24 cellular contexts compared by ENCODE assay signal in the genomic region with DNA sequence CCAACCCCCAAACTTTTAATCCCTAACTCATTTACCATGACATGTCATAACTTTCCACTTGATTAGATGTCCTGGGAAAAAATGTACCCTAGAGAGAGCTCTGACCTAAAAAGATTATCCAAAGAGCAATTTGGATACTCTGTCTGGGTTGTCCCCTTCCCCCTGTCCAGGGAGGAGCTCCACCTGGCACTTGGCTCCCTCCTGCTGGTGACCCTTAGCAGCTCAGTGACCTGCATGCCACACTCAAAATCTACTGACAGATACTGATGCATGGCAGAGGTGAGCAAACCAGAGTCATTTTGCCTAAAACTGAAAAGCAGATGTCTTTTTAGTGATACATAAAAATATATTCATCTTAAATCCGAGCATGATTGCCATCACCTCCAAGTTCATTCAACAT.
DNase-seq lines count a peak whose midpoint lies in the region; ATAC-seq and TF ChIP-seq lines count a peak whose summit lies in the region.
"Had no signal": no experiment of that assay in that cellular context is flagged by ENCODE, and none has a peak within 500 bp of the region (broad histone marks: within the 10 kb centered on the region; RNA-seq: fewer than 3 reads in every experiment).

No MANE protein-coding gene starts in this region.

- no peak overlapping the region for H3K4me3 Mint-ChIP-seq in H9
- H3K4me3 Mint-ChIP-seq in activated T-helper 1 cell treated with anti-CD3 and anti-CD28 coated beads, Interleukin-12 subunit alpha, Interleukin-12 subunit beta, Interleukin-2, Interleukin-4 antibody, amounts not matched to agents 30 ng/mL and 10 ng/mL and 1 ng/mL, durations not matched to agents 14 hours and 24 hours and 36 hours = no peak overlapping the region
- H3K4me3 Mint-ChIP-seq: CD4-positive, alpha-beta memory T cell; HFFc6 had no signal

- H4K91ac ChIP-seq in H9 (ENCODE audit: insufficient read length, low read depth, low read length) = no peak overlapping the region

- H2BK5ac ChIP-seq in H9 (ENCODE audit: insufficient read length, low read length) = no peak overlapping the region

- no peaks in the 10 kb centered on the region for H3K4me1 Mint-ChIP-seq in H9
- H3K4me1 Mint-ChIP-seq in activated T-helper 1 cell treated with anti-CD3 and anti-CD28 coated beads, Interleukin-12 subunit alpha, Interleukin-12 subunit beta, Interleukin-2, Interleukin-4 antibody, amounts not matched to agents 30 ng/mL and 10 ng/mL and 1 ng/mL, durations not matched to agents 14 hours and 24 hours and 36 hours (ENCODE audit: low read depth) = no peaks in the 10 kb centered on the region
- H3K4me1 Mint-ChIP-seq: CD4-positive, alpha-beta memory T cell had no signal

- no peaks in the 10 kb centered on the region for H3K79me1 ChIP-seq in H9 (ENCODE audit: insufficient read depth, low read depth, low read length, poor library complexity, severe bottlenecking)

- H2BK20ac ChIP-seq in H9 (ENCODE audit: low read depth, low read length, poor library complexity, severe bottlenecking) = no peak overlapping the region

- H3K4me3 ChIP-seq in WERI-Rb-1 (ENCODE audit: low read depth, low read length) (no peak overlapping the region), epithelial cell of proximal tubule (ENCODE audit: low read depth, low read length) (no peak overlapping the region), vagina (no peak overlapping the region)
- H3K4me3 ChIP-seq: A549, GM12878 had no signal

- H3K9me3 ChIP-seq in H9 (ENCODE audit: control insufficient read depth, low read depth, low read length) (no peaks in the 10 kb centered on the region), WERI-Rb-1 (ENCODE audit: severe bottlenecking) (no peaks in the 10 kb centered on the region), vagina (no peaks in the 10 kb centered on the region)

- no peak overlapping the region for H4K5ac ChIP-seq in H9 (ENCODE audit: insufficient read length, low read depth, low read length)

- H2BK15ac ChIP-seq in H9 (ENCODE audit: low read depth, low read length) = no peak overlapping the region

- no peak for DNase-seq in H9
- DNase-seq in WERI-Rb-1 = peak; percentile 23
- no peak for DNase-seq in epithelial cell of proximal tubule (ENCODE audit: low read depth)
- DNase-seq in vagina (ENCODE audit: extremely low spot score in 2 of 2) = no peak
- DNase-seq in activated T-helper 1 cell treated with anti-CD3 and anti-CD28 coated beads, Interleukin-12 subunit alpha, Interleukin-12 subunit beta, Interleukin-2, Interleukin-4 antibody, amounts not matched to agents 30 ng/mL and 10 ng/mL and 1 ng/mL, durations not matched to agents 14 hours and 24 hours and 36 hours (ENCODE audit: low spot score) = no peak
- DNase-seq in NCI-H146 treated with DMSO at 0.1 percent for 48 hours (lab: John Stamatoyannopoulos, UW; ENCODE audit: unreplicated experiment) = no peak
- DNase-seq: 8988T; ACHN; AML-193; C1 segment of cervical spinal cord; Calu3; CD4-positive, alpha-beta memory T cell; COR-L47; DMS79; EL; GDM1; GOT3; H7; HFFc6 had no signal

- H3K36me3 ChIP-seq in WERI-Rb-1 (no peaks in the 10 kb centered on the region), vagina (no peaks in the 10 kb centered on the region)

- H3K27ac ChIP-seq in 22Rv1 (no peak overlapping the region), H9 (ENCODE audit: insufficient read length, low read depth, low read length) (no peak overlapping the region), WERI-Rb-1 (no peak overlapping the region), vagina (no peak overlapping the region)
- H3K27ac ChIP-seq: A549 had no signal

- no peak overlapping the region for H2BK12ac ChIP-seq in H9 (ENCODE audit: insufficient read length, low read depth, low read length)

- H3K9ac ChIP-seq in H9 (ENCODE audit: extremely low read depth, insufficient read length, low read length) = no peak overlapping the region

- H3K23me2 ChIP-seq in H9 (ENCODE audit: insufficient read length, low read depth, low read length, poor library complexity, severe bottlenecking) = no peaks in the 10 kb centered on the region

- no peak overlapping the region for H4K8ac ChIP-seq in H9 (replicated peaks; ENCODE audit: insufficient read length, low read depth, low read length)

- H4K20me1 ChIP-seq in H9 (ENCODE audit: control insufficient read depth, insufficient read depth, insufficient read length) = no peaks in the 10 kb centered on the region

- H3K23ac ChIP-seq in H9 (ENCODE audit: insufficient read length, low read depth, low read length) = no peak overlapping the region

- H3K27me3 Mint-ChIP-seq in H9 (ENCODE audit: low read depth) = no peaks in the 10 kb centered on the region
- no peaks in the 10 kb centered on the region for H3K27me3 Mint-ChIP-seq in activated T-helper 1 cell treated with anti-CD3 and anti-CD28 coated beads, Interleukin-12 subunit alpha, Interleukin-12 subunit beta, Interleukin-2, Interleukin-4 antibody, amounts not matched to agents 30 ng/mL and 10 ng/mL and 1 ng/mL, durations not matched to agents 14 hours and 24 hours and 36 hours (ENCODE audit: insufficient read depth)
- H3K27me3 Mint-ChIP-seq: CD4-positive, alpha-beta memory T cell had no signal

- no peak overlapping the region for H3K14ac ChIP-seq in H9 (ENCODE audit: insufficient read depth, low read length)

- H3T11ph ChIP-seq in H9 (ENCODE audit: low read length) = no peak overlapping the region

- H2BK120ac ChIP-seq in H9 (ENCODE audit: low read depth, low read length, poor library complexity, severe bottlenecking) = no peak overlapping the region

- H3K27me3 ChIP-seq in H9 (ENCODE audit: insufficient read depth, low read length) = no peaks in the 10 kb centered on the region
- no peaks in the 10 kb centered on the region for H3K27me3 ChIP-seq in WERI-Rb-1 (ENCODE audit: insufficient read depth, low read depth, severe bottlenecking)
- H3K27me3 ChIP-seq in vagina = no peaks in the 10 kb centered on the region

- H2AK5ac ChIP-seq in H9 (ENCODE audit: insufficient read length, low read length) = no peak overlapping the region

- WGBS in H9 (ENCODE audit: extremely low coverage, insufficient read length, low lambda C conversion rate) = no CpG with 5 or more reads among the region's 1 CpG

- H3K56ac ChIP-seq in H9 (ENCODE audit: insufficient read length, low read depth, low read length) = no peak overlapping the region

- peak; percentile 17; the same call in 1 of the 2 replicates for TF ChIP-seq CTCF in 22Rv1 (IDR thresholded peaks at IDR 0.05)
- TF ChIP-seq CTCF in H9 (conservative IDR thresholded peaks at IDR 0.05) = peak; percentile 32; the same call in 2 of the 3 replicates
- TF ChIP-seq CTCF in WERI-Rb-1 (IDR thresholded peaks at IDR 0.05; ENCODE audit: low read depth, low read length) = peak; percentile 37; the same call in 1 of the 2 replicates
- peak; percentile 20 for TF ChIP-seq CTCF in epithelial cell of proximal tubule (conservative IDR thresholded peaks at IDR 0.05; ENCODE audit: low read depth, low read length)
- no peak for TF ChIP-seq CTCF in vagina (IDR thresholded peaks at IDR 0.05)

- ATAC-seq in GM19328 (IDR thresholded peaks at IDR 0.05; ENCODE audit: unreplicated experiment) = no peak
- ATAC-seq: A549, GM12878, HCT116 had no signal

- peaks cover 0 to 7% (median 0%) of the 10 kb centered on the region in 3 experiments; a peak in 2 of 7 replicates for H3K36me3 Mint-ChIP-seq in H9 (ENCODE audit: insufficient read depth in 1 of 3, low read depth in 3 of 3)
- H3K36me3 Mint-ChIP-seq in activated T-helper 1 cell treated with anti-CD3 and anti-CD28 coated beads, Interleukin-12 subunit alpha, Interleukin-12 subunit beta, Interleukin-2, Interleukin-4 antibody, amounts not matched to agents 30 ng/mL and 10 ng/mL and 1 ng/mL, durations not matched to agents 14 hours and 24 hours and 36 hours (ENCODE audit: low read depth) = no peaks in the 10 kb centered on the region
- H3K36me3 Mint-ChIP-seq: CD4-positive, alpha-beta memory T cell had no signal

- H3K18ac ChIP-seq in H9 (ENCODE audit: insufficient read length, low read depth, low read length) = no peak overlapping the region

- H3K79me2 ChIP-seq in H9 (ENCODE audit: insufficient read depth, low read length) = no peaks in the 10 kb centered on the region

- peaks cover 6 to 14% of the 10 kb centered on the region in 2 experiments; a peak in 3 of 5 replicates for H3K9me3 Mint-ChIP-seq in H9
- H3K9me3 Mint-ChIP-seq in activated T-helper 1 cell treated with anti-CD3 and anti-CD28 coated beads, Interleukin-12 subunit alpha, Interleukin-12 subunit beta, Interleukin-2, Interleukin-4 antibody, amounts not matched to agents 30 ng/mL and 10 ng/mL and 1 ng/mL, durations not matched to agents 14 hours and 24 hours and 36 hours = no peaks in the 10 kb centered on the region

- H2AFZ ChIP-seq in H9 (ENCODE audit: low read length) = no peak overlapping the region

- H3K27ac Mint-ChIP-seq in H9 = no peak overlapping the region
- H3K27ac Mint-ChIP-seq in activated T-helper 1 cell treated with anti-CD3 and anti-CD28 coated beads, Interleukin-12 subunit alpha, Interleukin-12 subunit beta, Interleukin-2, Interleukin-4 antibody, amounts not matched to agents 30 ng/mL and 10 ng/mL and 1 ng/mL, durations not matched to agents 14 hours and 24 hours and 36 hours = no peak overlapping the region
- H3K27ac Mint-ChIP-seq: CD4-positive, alpha-beta memory T cell; HFFc6 had no signal

- no peak for TF ChIP-seq POLR2A in vagina (IDR thresholded peaks at IDR 0.05)

- intact Hi-C loops in vagina (cut with DNase I) = no loop called here
- intact Hi-C loops in activated T-helper 1 cell treated with anti-CD3 and anti-CD28 coated beads, Interleukin-12 subunit alpha, Interleukin-12 subunit beta, Interleukin-2, Interleukin-4 antibody, amounts not matched to agents 30 ng/mL and 10 ng/mL and 1 ng/mL, durations not matched to agents 14 hours and 24 hours and 36 hours (cut with micrococcal nuclease) = no loop called here

- H3K4ac ChIP-seq in H9 (ENCODE audit: low read depth, low read length) = no peak overlapping the region

- no peak overlapping the region for H3K4me2 ChIP-seq in H9 (ENCODE audit: insufficient read depth, insufficient read length, low read length)
- H3K4me2 ChIP-seq: A549 had no signal

- no peaks in the 10 kb centered on the region for H3K4me1 ChIP-seq in H9 (ENCODE audit: insufficient read depth, low read length)
- H3K4me1 ChIP-seq in vagina = no peaks in the 10 kb centered on the region
- H3K4me1 ChIP-seq: A549 had no signal

Comparison
In these comparisons a context has a peak if more than half of its experiments do, and no peak if none do; other contexts are left out.
1. CTCF ChIP-seq: peak in 22Rv1 (single experiment), H9 (single experiment), WERI-Rb-1 (single experiment) and epithelial cell of proximal tubule (single experiment); none in vagina (0 of 3).